Comparison of ENCODE assay signal across 1 cellular context in genomic region chr2:140356697-140357096, GRCh38.
TF ChIP-seq lines count a peak whose summit lies in the region.

No MANE protein-coding gene starts in this region.

TF ChIP-seq in GM23338, 12 proteins besides CTCF, POLR2A, EP300 and RAD21 (continued from another document):
- TF ChIP-seq ZNF462 (CRISPR knock-in tag; IDR thresholded peaks at IDR 0.05) = no peak
TF ChIP-seq in GM23338: peak in this region for 0.
